ENCODE assay signal across 14 cellular contexts in the genomic region with DNA sequence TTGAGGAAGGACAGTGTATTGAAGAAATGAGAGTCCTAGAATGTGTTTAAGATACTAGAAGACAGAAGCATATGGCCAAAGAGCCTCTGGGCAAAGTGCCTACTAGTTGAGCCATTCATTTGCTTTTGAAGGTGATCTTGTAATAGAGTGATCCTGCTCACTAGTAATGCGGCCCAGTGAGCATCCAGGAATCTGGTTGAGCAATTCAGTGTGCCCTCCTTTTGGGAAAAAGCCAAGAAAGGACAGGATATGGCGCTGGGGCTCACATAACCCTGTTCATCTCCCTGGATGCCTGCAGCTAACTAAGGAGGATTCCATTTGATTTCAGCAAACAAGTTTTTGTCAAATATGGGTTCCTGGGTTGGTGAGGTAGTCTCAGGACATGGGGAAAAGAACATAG. TPM values are rescaled to one million over a fixed set of nuclear protein-coding genes. Genes with fewer than 3 reads are reported as not detected.
A peak's percentile ranks its signal among the peaks of the same experiment; 100 is the strongest.
DNase-seq lines count a peak whose midpoint lies in the region; ATAC-seq and TF ChIP-seq lines count a peak whose summit lies in the region.
"Had no signal": no experiment of that assay in that cellular context is flagged by ENCODE, and none has a peak within 500 bp of the region (broad histone marks: within the 10 kb centered on the region; RNA-seq: fewer than 3 reads in every experiment).

No MANE protein-coding gene starts in this region.

- H3K4me3 ChIP-seq in OCI-LY7 (ENCODE audit: low read depth, low read length, poor library complexity, severe bottlenecking), result no peak overlapping the region
- H3K4me3 ChIP-seq: dorsolateral prefrontal cortex, lung had no signal

- H3K27me3 Mint-ChIP-seq in endothelial cell (ENCODE audit: unreplicated experiment), result peaks cover 13% of the 10 kb centered on the region
- H3K27me3 Mint-ChIP-seq in nephron (ENCODE audit: low read depth), result no peaks in the 10 kb centered on the region

- no peak for ATAC-seq in HG02970 (IDR thresholded peaks at IDR 0.05; ENCODE audit: low FRiP score, unreplicated experiment)
- ATAC-seq in GM18520 (IDR thresholded peaks at IDR 0.05; ENCODE audit: unreplicated experiment), result no peak
- ATAC-seq: activated T-cell treated with anti-CD3 and anti-CD28 coated beads, Interleukin-2, amount 50 U/mL, for 4 hours had no signal

- no TSS peak for BruUV-seq in OCI-LY7 (replicated peaks; lab: Mats Ljungman, UMichigan)

- no peak overlapping the region for H3K4me2 ChIP-seq in OCI-LY7 (ENCODE audit: low read length)

- peak overlapping the region; percentile 42 for H3K27ac Mint-ChIP-seq in endothelial cell (ENCODE audit: unreplicated experiment)
- H3K27ac Mint-ChIP-seq in nephron, result peak overlapping the region in 2 of 3 experiments; percentile 1 to 86

- peaks cover 15% of the 10 kb centered on the region for H3K4me1 ChIP-seq in OCI-LY7 (ENCODE audit: insufficient read depth, low read length, poor library complexity, severe bottlenecking)

- peak; percentile 31; the same call in 1 of the 2 replicates for TF ChIP-seq EP300 in Ishikawa (IDR thresholded peaks at IDR 0.05; ENCODE audit: borderline replicate concordance)

- H3K4me1 Mint-ChIP-seq in endothelial cell (ENCODE audit: unreplicated experiment) (peaks cover 81% of the 10 kb centered on the region), nephron (peaks cover 81% of the 10 kb centered on the region)

- H3K9me3 Mint-ChIP-seq in endothelial cell (ENCODE audit: unreplicated experiment) (no peaks in the 10 kb centered on the region), nephron (no peaks in the 10 kb centered on the region)
- H3K9me3 Mint-ChIP-seq: activated T-cell treated with anti-CD3 and anti-CD28 coated beads, Interleukin-2, amount 50 U/mL, for 4 hours had no signal

- CTCF ChIA-PET in OCI-LY7 (lab: Charles Lee; ENCODE audit: unreplicated experiment), result no interaction called here

- peaks cover 69% of the 10 kb centered on the region for H3K36me3 ChIP-seq in OCI-LY7 (ENCODE audit: insufficient read depth, low read length)

- H2AFZ ChIP-seq in OCI-LY7 (ENCODE audit: low read length), result no peak overlapping the region

- no peaks in the 10 kb centered on the region for H3K9me2 ChIP-seq in OCI-LY7 (ENCODE audit: insufficient read depth, low read length)

- TF ChIP-seq RAD21 in Ishikawa (IDR thresholded peaks at IDR 0.05; ENCODE audit: low read depth), result no peak

- POLR2A ChIA-PET in OCI-LY7 (lab: Charles Lee), result interaction anchor here (0.5 to 1.1 kb wide), 4 partner anchors 8 to 341 kb away, joined by 3 to 6 read pairs (median 3); no protein-coding TSS in a partner anchor

- no peaks in the 10 kb centered on the region for H4K20me1 ChIP-seq in OCI-LY7 (ENCODE audit: insufficient read depth, low read length)

- intact Hi-C loops in OCI-LY7 (cut with micrococcal nuclease; ENCODE audit: unreplicated experiment), result no loop called here

- TF ChIP-seq CTCF in endothelial cell (IDR thresholded peaks at IDR 0.05; ENCODE audit: unreplicated experiment), result no peak
- no peak for TF ChIP-seq CTCF in nephron (IDR thresholded peaks at IDR 0.05; ENCODE audit: unreplicated experiment in 3 of 3)
- TF ChIP-seq CTCF in OCI-LY7 (conservative IDR thresholded peaks at IDR 0.05; ENCODE audit: low read length), result no peak

- H3K79me2 ChIP-seq in OCI-LY7 (ENCODE audit: insufficient read depth, low read depth, low read length), result no peaks in the 10 kb centered on the region

- H3K9me3 ChIP-seq in OCI-LY7 (ENCODE audit: low read length), result no peaks in the 10 kb centered on the region

- no peak overlapping the region for H3K27ac ChIP-seq in OCI-LY7 (ENCODE audit: low read depth, low read length, poor library complexity, severe bottlenecking)

- peak; percentile 34 for DNase-seq in DMS 273 (lab: John Stamatoyannopoulos, UW; ENCODE audit: unreplicated experiment)
- DNase-seq in endothelial cell (ENCODE audit: low spot score), result no peak
- no peak for DNase-seq in NCI-H146 treated with DMSO at 0.1 percent for 48 hours (lab: John Stamatoyannopoulos, UW; ENCODE audit: unreplicated experiment)
- DNase-seq in OCI-LY7 (ENCODE audit: low spot score), result no peak
- DNase-seq: activated T-cell treated with anti-CD3 and anti-CD28 coated beads, Interleukin-2, amount 50 U/mL, for 4 hours; NCI-H2171 treated with DMSO at 0.1 percent for 48 hours; stimulated activated CD4-positive, alpha-beta T cell treated with anti-CD3 and anti-CD28 coated beads, Interleukin-12 subunit alpha, Interleukin-12 subunit beta, amount 100 ng/mL, for 4 hours; T-helper 2 cell had no signal

- H3K4me3 Mint-ChIP-seq in endothelial cell (ENCODE audit: unreplicated experiment) (no peak overlapping the region), nephron (no peak overlapping the region)
- H3K4me3 Mint-ChIP-seq: activated T-cell treated with anti-CD3 and anti-CD28 coated beads, Interleukin-2, amount 50 U/mL, for 4 hours had no signal

- H3K36me3 Mint-ChIP-seq in endothelial cell (ENCODE audit: low read depth, unreplicated experiment) (peaks cover 49% of the 10 kb centered on the region), nephron (ENCODE audit: low read depth) (peaks cover 12% of the 10 kb centered on the region)

TF ChIP-seq in Ishikawa, 13 proteins besides CTCF, POLR2A, EP300 and RAD21:
- TF ChIP-seq FOXM1 (IDR thresholded peaks at IDR 0.05; ENCODE audit: borderline replicate concordance, low read depth) (no peak), CEBPB (IDR thresholded peaks at IDR 0.05) (peak; percentile 82), NFIC (IDR thresholded peaks at IDR 0.05) (peak; percentile 75), EGR1 (IDR thresholded peaks at IDR 0.05) (no peak), TAF1 (IDR thresholded peaks at IDR 0.05; ENCODE audit: low read depth) (no peak), TEAD4 (IDR thresholded peaks at IDR 0.05) (peak; percentile 63), USF1 (IDR thresholded peaks at IDR 0.05) (no peak), REST (IDR thresholded peaks at IDR 0.05; ENCODE audit: low read depth) (no peak), CREB1 (IDR thresholded peaks at IDR 0.05; ENCODE audit: low read depth) (no peak), TCF12 (IDR thresholded peaks at IDR 0.05; ENCODE audit: low read depth) (no peak), ZBTB7A (IDR thresholded peaks at IDR 0.05; ENCODE audit: low read depth) (no peak), MAX (IDR thresholded peaks at IDR 0.05) (0 out of 2 replicates have a peak, but pooled peaks have one; percentile 17)
TF ChIP-seq in Ishikawa: peak in this region for 4.

RNA-seq across cellular contexts. Expression of gene ADAM19, which starts 16.3 kb away (rescaled TPM):
- 176 TPM for total RNA-seq in endothelial cell (ENCODE audit: unreplicated experiment)
- 19.0 and 24.2 TPM in 2 replicates for total RNA-seq in OCI-LY7 (2014; rRNA removed; shearing (Covaris generic))
- total RNA-seq in OCI-LY7 (2022), result 78.3 and 103 TPM in 2 replicates
